ENCODE assay signal across 15 cellular contexts in the genomic region with DNA sequence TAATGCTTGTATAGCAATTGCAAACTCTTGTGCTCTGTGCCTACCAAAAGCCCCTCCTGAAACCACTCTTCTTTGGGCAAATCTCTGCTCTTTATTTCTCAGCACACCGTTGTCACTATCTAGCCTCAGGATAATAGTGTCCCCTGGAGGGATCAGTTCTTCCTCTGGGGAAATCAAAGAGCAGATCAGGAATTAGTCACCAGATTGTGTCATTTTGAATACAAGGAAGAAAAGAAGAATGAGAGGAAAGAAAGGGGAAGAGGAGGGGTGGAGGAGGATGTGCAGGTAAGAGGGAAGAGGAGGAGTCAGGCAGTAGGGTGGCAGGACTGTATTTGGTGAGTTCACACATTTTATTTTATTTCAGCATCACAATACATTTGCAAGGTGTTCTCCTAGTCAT.
DNase-seq lines count a peak whose midpoint lies in the region; ATAC-seq and TF ChIP-seq lines count a peak whose summit lies in the region.
"Had no signal": no experiment of that assay in that cellular context is flagged by ENCODE, and none has a peak within 500 bp of the region (broad histone marks: within the 10 kb centered on the region; RNA-seq: fewer than 3 reads in every experiment).

No MANE protein-coding gene starts in this region.

- no peak overlapping the region for H4K5ac ChIP-seq in mesendoderm (ENCODE audit: low read length)

- H3K27me3 ChIP-seq in mammary epithelial cell (ENCODE audit: insufficient read depth, low read length), result no peaks in the 10 kb centered on the region
- H3K27me3 ChIP-seq in PC-3 (ENCODE audit: low read length), result no peaks in the 10 kb centered on the region
- no peaks in the 10 kb centered on the region for H3K27me3 ChIP-seq in mesendoderm (ENCODE audit: insufficient read depth, low read length, poor library complexity)

- H3K4me3 ChIP-seq in mammary epithelial cell (replicated peaks in 1 of 3; ENCODE audit: insufficient read depth in 1 of 3, low read depth in 2 of 3, low read length in 3 of 3) (no peak overlapping the region), PC-3 (ENCODE audit: low read length) (no peak overlapping the region), mesendoderm (ENCODE audit: low read length) (no peak overlapping the region)
- H3K4me3 ChIP-seq: HAP-1 had no signal

- H4K8ac ChIP-seq in mesendoderm (ENCODE audit: low read depth, low read length), result no peak overlapping the region

- DNase-seq in mammary epithelial cell, result peak; percentile 3
- DNase-seq in MCF 10A (ENCODE audit: unreplicated experiment), result no peak
- peak; percentile 46 for DNase-seq in PC-3
- peak; percentile 22 for DNase-seq in mesendoderm
- DNase-seq in NCI-H2196 treated with DMSO at 0.1 percent for 48 hours (lab: John Stamatoyannopoulos, UW; ENCODE audit: unreplicated experiment), result no peak
- DNase-seq in NCI-H510A (lab: John Stamatoyannopoulos, UW), result no peak
- DNase-seq in stimulated activated CD4-positive, alpha-beta T cell treated with anti-CD3 and anti-CD28 coated beads, Interleukin-1b, Interleukin-23, amount 100 ng/mL, for 48 hours, result no peak
- DNase-seq: C1 segment of cervical spinal cord; CD4-positive, alpha-beta T cell; DMS79 treated with DMSO at 0.1 percent for 48 hours; EL; HFFc6 had no signal

- H3K9me3 ChIP-seq in mammary epithelial cell (replicated peaks; ENCODE audit: insufficient read depth, low read length) (no peaks in the 10 kb centered on the region), PC-3 (ENCODE audit: low read length) (no peaks in the 10 kb centered on the region)
- H3K9me3 ChIP-seq: HAP-1 had no signal

- no peaks in the 10 kb centered on the region for H3K4me1 ChIP-seq in mammary epithelial cell (ENCODE audit: insufficient read depth, low read length)
- peaks cover 21% of the 10 kb centered on the region for H3K4me1 ChIP-seq in PC-3 (ENCODE audit: insufficient read depth, low read length)
- peaks cover 7% of the 10 kb centered on the region for H3K4me1 ChIP-seq in mesendoderm (ENCODE audit: control insufficient read depth, low read depth, low read length)
- H3K4me1 ChIP-seq: HAP-1 had no signal

- H3K9me2 ChIP-seq in PC-3 (replicated peaks; ENCODE audit: low read length), result no peaks in the 10 kb centered on the region

- H3K79me2 ChIP-seq in mammary epithelial cell (ENCODE audit: insufficient read depth, low read length), result no peaks in the 10 kb centered on the region
- H3K79me2 ChIP-seq in PC-3 (ENCODE audit: low read length), result no peaks in the 10 kb centered on the region
- no peaks in the 10 kb centered on the region for H3K79me2 ChIP-seq in mesendoderm (ENCODE audit: control insufficient read depth, insufficient read depth, low read length)

- H2AFZ ChIP-seq in mammary epithelial cell (ENCODE audit: low read depth, low read length) (no peak overlapping the region), PC-3 (ENCODE audit: low read length) (no peak overlapping the region)

- H3K27ac ChIP-seq in mammary epithelial cell (ENCODE audit: insufficient read depth, low read depth, low read length) (no peak overlapping the region), PC-3 (ENCODE audit: low read length) (no peak overlapping the region), mesendoderm (ENCODE audit: low read depth, low read length) (no peak overlapping the region)

- H3K36me3 ChIP-seq in mammary epithelial cell (ENCODE audit: insufficient read depth, low read length) (no peaks in the 10 kb centered on the region), PC-3 (ENCODE audit: low read depth, low read length) (no peaks in the 10 kb centered on the region), mesendoderm (ENCODE audit: control insufficient read depth, insufficient read depth, low read length) (no peaks in the 10 kb centered on the region)
- H3K36me3 ChIP-seq: HAP-1 had no signal

- no peak overlapping the region for H3K27ac Mint-ChIP-seq in MCF 10A (ENCODE audit: low read depth, unreplicated experiment)
- H3K27ac Mint-ChIP-seq: B cell; CD4-positive, alpha-beta T cell; HFFc6 had no signal

- POLR2A ChIA-PET in MCF 10A (lab: Yijun Ruan, JAX), result no interaction called here
- POLR2A ChIA-PET in PC-3 (lab: Charles Lee; ENCODE audit: unreplicated experiment), result no interaction called here

- no peaks in the 10 kb centered on the region for H3F3A ChIP-seq in PC-3 (ENCODE audit: low read length, unreplicated experiment)

- H3K18ac ChIP-seq in mesendoderm (ENCODE audit: low read length), result no peak overlapping the region

- H3K23ac ChIP-seq in mesendoderm (ENCODE audit: low read length), result no peak overlapping the region

- no peak overlapping the region for H2BK5ac ChIP-seq in mesendoderm (ENCODE audit: low read length)

- no peaks in the 10 kb centered on the region for H3K79me1 ChIP-seq in mesendoderm (ENCODE audit: low read length)

- H2AK5ac ChIP-seq in mesendoderm (ENCODE audit: low read length), result no peak overlapping the region

- H3K4me1 Mint-ChIP-seq in MCF 10A (ENCODE audit: insufficient read depth, unreplicated experiment), result no peaks in the 10 kb centered on the region
- H3K4me1 Mint-ChIP-seq: B cell had no signal

- no peak overlapping the region for H3K56ac ChIP-seq in mesendoderm (ENCODE audit: low read length)

- H3K36me3 Mint-ChIP-seq in MCF 10A (ENCODE audit: insufficient read depth, unreplicated experiment), result no peaks in the 10 kb centered on the region

- no peak overlapping the region for H3K4me3 Mint-ChIP-seq in MCF 10A (ENCODE audit: unreplicated experiment)
- H3K4me3 Mint-ChIP-seq: B cell; CD4-positive, alpha-beta T cell; HFFc6 had no signal

- no peak overlapping the region for H2BK15ac ChIP-seq in mesendoderm (replicated peaks; ENCODE audit: low read depth)

- CTCF ChIA-PET in mammary epithelial cell (lab: Charles Lee; ENCODE audit: low non-redundant PET), result no interaction called here
- CTCF ChIA-PET in MCF 10A (lab: Yijun Ruan, JAX), result interaction anchor here (2.1 kb wide), 1 partner anchor 15 kb away, joined by 8 read pairs; no protein-coding TSS in a partner anchor
- CTCF ChIA-PET in PC-3 (lab: Charles Lee), result no interaction called here

- intact Hi-C loops in mammary epithelial cell (cut with micrococcal nuclease) (no loop called here), MCF 10A (cut with micrococcal nuclease) (no loop called here), PC-3 (cut with micrococcal nuclease) (no loop called here)

- no TSS peak for BruUV-seq in mammary epithelial cell (replicated peaks; lab: Mats Ljungman, UMichigan)
- BruUV-seq in MCF 10A (replicated peaks; lab: Mats Ljungman, UMichigan), result no TSS peak
- BruUV-seq in PC-3 (replicated peaks; lab: Mats Ljungman, UMichigan), result no TSS peak

- H2BK120ac ChIP-seq in mesendoderm (ENCODE audit: low read depth, low read length), result no peak overlapping the region

- H3K4me2 ChIP-seq in mammary epithelial cell (ENCODE audit: insufficient read depth, low read depth, low read length) (no peak overlapping the region), PC-3 (ENCODE audit: low read length) (peak overlapping the region; percentile 21; the same call in 1 of the 2 replicates), mesendoderm (ENCODE audit: low read length) (no peak overlapping the region)

- no peak for ATAC-seq in PC-3
- ATAC-seq: HepG2 had no signal

- H4K20me1 ChIP-seq in mammary epithelial cell (ENCODE audit: insufficient read depth, low read length) (no peaks in the 10 kb centered on the region), PC-3 (ENCODE audit: low read length) (no peaks in the 10 kb centered on the region)

- H3K9me3 Mint-ChIP-seq in MCF 10A (ENCODE audit: unreplicated experiment), result no peaks in the 10 kb centered on the region
- H3K9me3 Mint-ChIP-seq: CD4-positive, alpha-beta T cell had no signal

- dilution Hi-C loops in mammary epithelial cell (cut with HindIII; ENCODE audit: low sequenced_read_pairs), result no loop called here

- in situ Hi-C loops in mammary epithelial cell (cut with MboI; ENCODE audit: low sequenced_read_pairs in 2 of 2), result loop anchor here in 1 of 2 donors (25.0 kb wide), 1 partner anchor 437 kb away; no protein-coding TSS in a partner anchor

- H3K9ac ChIP-seq in mammary epithelial cell (ENCODE audit: insufficient read depth, low read length) (no peak overlapping the region), PC-3 (ENCODE audit: low read length) (no peak overlapping the region), mesendoderm (ENCODE audit: low read length) (no peak overlapping the region)

- no peak overlapping the region for H3K4ac ChIP-seq in mesendoderm (ENCODE audit: low read depth, low read length)

- peaks cover 20% of the 10 kb centered on the region for H3K27me3 Mint-ChIP-seq in MCF 10A (ENCODE audit: insufficient read depth, unreplicated experiment)
- H3K27me3 Mint-ChIP-seq: CD4-positive, alpha-beta T cell had no signal

- WGBS in mammary epithelial cell (ENCODE audit: low coverage, missing lambda C conversion rate), result 0% methylated on average over 1 of the region's 1 CpG
- WGBS in mesendoderm (ENCODE audit: extremely low coverage, insufficient coverage, low lambda C conversion rate), result no CpG with 5 or more reads among the region's 1 CpG

- TF ChIP-seq CTCF in mammary epithelial cell (conservative IDR thresholded peaks at IDR 0.05 in 1 of 2, IDR thresholded peaks at IDR 0.05 in 1 of 2; ENCODE audit: extremely low read depth in 1 of 2, insufficient read depth in 1 of 2, low read depth in 1 of 2, low read length in 2 of 2) (no peak), MCF 10A (IDR thresholded peaks at IDR 0.05; ENCODE audit: unreplicated experiment) (no peak), PC-3 (conservative IDR thresholded peaks at IDR 0.05; ENCODE audit: low read depth, low read length) (no peak)

Comparison
In these comparisons a context has a peak if more than half of its experiments do, and no peak if none do; other contexts are left out.
1. DNase-seq: peak in mammary epithelial cell (single experiment), PC-3 (single experiment) and mesendoderm (single experiment); none in MCF 10A (single experiment), NCI-H2196 treated with DMSO at 0.1 percent for 48 hours (single experiment), NCI-H510A (single experiment) and stimulated activated CD4-positive, alpha-beta T cell treated with anti-CD3 and anti-CD28 coated beads, Interleukin-1b, Interleukin-23, amount 100 ng/mL, for 48 hours (single experiment).